ENCODE assay signal across 24 cellular contexts in genomic region chr9:131193051-131193450, GRCh38.
"Had no signal": no experiment of that assay in that cellular context is flagged by ENCODE, and none has a peak within 500 bp of the region (broad histone marks: within the 10 kb centered on the region; RNA-seq: fewer than 3 reads in every experiment).

No MANE protein-coding gene starts in this region.

- DNase-seq: natural killer cell; occipital lobe; ovary; posterior cingulate gyrus; psoas muscle; right cardiac atrium; right lobe of liver; sigmoid colon; small intestine; stimulated activated CD4-positive, alpha-beta T cell treated with anti-CD3 and anti-CD28 coated beads, Interleukin-15, amount 100 ng/mL, for 24 hours; stimulated activated CD4-positive, alpha-beta T cell treated with anti-CD3 and anti-CD28 coated beads, Interleukin-2, amount 100 ng/mL, for 24 hours; stimulated activated CD4-positive, alpha-beta T cell treated with anti-CD3 and anti-CD28 coated beads, Interleukin-2, amount 100 ng/mL, for 48 hours; stimulated activated CD4-positive, alpha-beta T cell treated with anti-CD3 and anti-CD28 coated beads, Interleukin-4, amount 100 ng/mL, for 24 hours; stimulated activated naive B cell treated with anti-CD40 and anti-IgM and Interleukin-4, amounts not matched to agents 10 μg/mL and 1 μg/mL and 100 μg/mL, for 72 hours; stimulated activated naive CD4-positive, alpha-beta T cell treated with Interleukin-2 at 50 U/mL for 16 hours; stomach; tibial artery; transverse colon; upper lobe of right lung; uterus had no signal

- H3K27ac ChIP-seq: neural progenitor cell, ovary, parathyroid adenoma, psoas muscle, right lobe of liver, sigmoid colon, stomach, thoracic aorta, tibial artery, transverse colon, upper lobe of right lung, uterus had no signal

- H3K4me1 ChIP-seq: neural progenitor cell, psoas muscle, right lobe of liver, sigmoid colon, stomach, tibial artery, transverse colon, upper lobe of right lung, uterus had no signal

- FAIRE-seq: small intestine had no signal

- H3K27me3 ChIP-seq: neural progenitor cell, ovary, right lobe of liver, sigmoid colon, stomach, tibial artery, transverse colon, upper lobe of right lung, uterus had no signal

- H3K4me2 ChIP-seq: neural progenitor cell had no signal

- H3K9me3 ChIP-seq: ovary, psoas muscle, right lobe of liver, sigmoid colon, stomach, thoracic aorta, tibial artery, transverse colon, upper lobe of right lung, uterus had no signal

- H3K9ac ChIP-seq: neural progenitor cell, parathyroid adenoma had no signal

- ATAC-seq: natural killer cell; psoas muscle; right cardiac atrium; right lobe of liver; stimulated activated effector memory CD8-positive, alpha-beta T cell treated with anti-CD3 and anti-CD28 coated beads, Interleukin-12 subunit alpha, Interleukin-12 subunit beta, amount 100 ng/mL, for 72 hours; stimulated activated naive B cell treated with anti-CD40 and anti-IgM and Interleukin-4, amounts not matched to agents 10 μg/mL and 1 μg/mL and 100 μg/mL, for 72 hours; upper lobe of right lung had no signal

- H3K36me3 ChIP-seq: ovary, uterus had no signal

- H3K79me2 ChIP-seq: parathyroid adenoma had no signal

- H3K4me3 ChIP-seq: neural progenitor cell, ovary, psoas muscle, right lobe of liver, sigmoid colon, stomach, thoracic aorta, tibial artery, transverse colon, upper lobe of right lung, uterus had no signal

- H2AFZ ChIP-seq: neural progenitor cell, parathyroid adenoma had no signal
